In the genomic region with DNA sequence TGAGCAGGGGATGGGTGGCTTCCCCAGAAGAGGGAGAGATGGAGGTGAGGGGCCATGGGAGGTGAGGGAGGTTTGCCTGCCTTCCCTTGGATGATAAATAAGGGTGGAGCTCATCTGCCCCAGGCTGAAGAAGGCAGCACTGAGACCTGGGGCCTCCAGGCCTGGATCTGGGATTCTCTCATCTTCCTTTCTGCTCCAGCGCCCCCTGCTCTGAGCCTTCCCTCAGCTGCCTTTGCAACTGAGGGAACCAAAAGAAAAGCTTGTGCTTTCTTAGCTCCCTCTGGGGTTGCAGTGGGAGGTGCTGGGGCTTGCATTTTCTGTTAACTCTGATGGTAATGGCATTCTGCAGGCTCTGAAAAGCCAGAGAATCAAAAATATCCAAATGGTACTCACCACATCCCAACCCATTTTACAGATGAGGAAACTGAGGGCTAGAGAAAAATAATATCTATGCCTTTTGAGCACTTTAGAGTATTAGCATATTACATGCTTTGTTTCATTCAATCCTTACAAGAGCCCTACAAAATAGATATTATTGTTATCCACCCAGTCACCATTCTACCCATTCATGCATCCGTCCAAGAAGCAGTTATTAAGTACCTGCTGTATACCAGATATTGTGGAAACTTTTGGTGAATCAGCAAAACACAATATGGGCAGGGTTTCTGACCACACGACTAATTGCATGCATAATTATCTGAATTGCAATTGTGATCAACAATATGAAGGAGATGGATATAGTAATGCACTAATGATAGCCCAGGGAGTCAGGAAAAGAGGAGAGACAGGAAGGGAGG, we compare ENCODE assay signal across 3 cellular contexts.
A peak's percentile ranks its signal among the peaks of the same experiment; 100 is the strongest.
TF ChIP-seq lines count a peak whose summit lies in the region.

No MANE protein-coding gene starts in this region.

TF ChIP-seq in HepG2, 621 proteins besides CTCF, POLR2A, EP300 and RAD21:
- TF ChIP-seq, protein P1, sequence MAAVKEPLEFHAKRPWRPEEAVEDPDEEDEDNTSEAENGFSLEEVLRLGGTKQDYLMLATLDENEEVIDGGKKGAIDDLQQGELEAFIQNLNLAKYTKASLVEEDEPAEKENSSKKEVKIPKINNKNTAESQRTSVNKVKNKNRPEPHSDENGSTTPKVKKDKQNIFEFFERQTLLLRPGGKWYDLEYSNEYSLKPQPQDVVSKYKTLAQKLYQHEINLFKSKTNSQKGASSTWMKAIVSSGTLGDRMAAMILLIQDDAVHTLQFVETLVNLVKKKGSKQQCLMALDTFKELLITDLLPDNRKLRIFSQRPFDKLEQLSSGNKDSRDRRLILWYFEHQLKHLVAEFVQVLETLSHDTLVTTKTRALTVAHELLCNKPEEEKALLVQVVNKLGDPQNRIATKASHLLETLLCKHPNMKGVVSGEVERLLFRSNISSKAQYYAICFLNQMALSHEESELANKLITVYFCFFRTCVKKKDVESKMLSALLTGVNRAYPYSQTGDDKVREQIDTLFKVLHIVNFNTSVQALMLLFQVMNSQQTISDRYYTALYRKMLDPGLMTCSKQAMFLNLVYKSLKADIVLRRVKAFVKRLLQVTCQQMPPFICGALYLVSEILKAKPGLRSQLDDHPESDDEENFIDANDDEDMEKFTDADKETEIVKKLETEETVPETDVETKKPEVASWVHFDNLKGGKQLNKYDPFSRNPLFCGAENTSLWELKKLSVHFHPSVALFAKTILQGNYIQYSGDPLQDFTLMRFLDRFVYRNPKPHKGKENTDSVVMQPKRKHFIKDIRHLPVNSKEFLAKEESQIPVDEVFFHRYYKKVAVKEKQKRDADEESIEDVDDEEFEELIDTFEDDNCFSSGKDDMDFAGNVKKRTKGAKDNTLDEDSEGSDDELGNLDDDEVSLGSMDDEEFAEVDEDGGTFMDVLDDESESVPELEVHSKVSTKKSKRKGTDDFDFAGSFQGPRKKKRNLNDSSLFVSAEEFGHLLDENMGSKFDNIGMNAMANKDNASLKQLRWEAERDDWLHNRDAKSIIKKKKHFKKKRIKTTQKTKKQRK (IDR thresholded peaks at IDR 0.05; ENCODE audit: low read length) = no peak
- TF ChIP-seq HNF4G (IDR thresholded peaks at IDR 0.05; ENCODE audit: borderline replicate concordance, low read depth, low read length) = no peak
- TF ChIP-seq HNF4G (CRISPR knock-in tag; IDR thresholded peaks at IDR 0.05; ENCODE audit: borderline replicate concordance, low read depth) = no peak
- no peak for TF ChIP-seq ZFX (CRISPR knock-in tag; IDR thresholded peaks at IDR 0.05; ENCODE audit: low read depth)
- TF ChIP-seq MAFF (IDR thresholded peaks at IDR 0.05; ENCODE audit: low read depth, low read length) = 0 out of 2 replicates have a peak, but pooled peaks have one; percentile 9
- TF ChIP-seq MIXL1 (CRISPR knock-in tag; IDR thresholded peaks at IDR 0.05) = no peak
- 0 out of 4 replicates have a peak, but pooled peaks of 1 of the 2 experiments have one; percentile 24 for TF ChIP-seq MAFK (conservative IDR thresholded peaks at IDR 0.05 in 1 of 2, IDR thresholded peaks at IDR 0.05 in 1 of 2; ENCODE audit: low read length in 2 of 2)
- TF ChIP-seq, protein P2, sequence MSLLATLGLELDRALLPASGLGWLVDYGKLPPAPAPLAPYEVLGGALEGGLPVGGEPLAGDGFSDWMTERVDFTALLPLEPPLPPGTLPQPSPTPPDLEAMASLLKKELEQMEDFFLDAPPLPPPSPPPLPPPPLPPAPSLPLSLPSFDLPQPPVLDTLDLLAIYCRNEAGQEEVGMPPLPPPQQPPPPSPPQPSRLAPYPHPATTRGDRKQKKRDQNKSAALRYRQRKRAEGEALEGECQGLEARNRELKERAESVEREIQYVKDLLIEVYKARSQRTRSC (CRISPR knock-in tag; IDR thresholded peaks at IDR 0.05; ENCODE audit: low read depth) = no peak

TF ChIP-seq in HEK293, 187 proteins besides CTCF, POLR2A, EP300 and RAD21:
- no peak for TF ChIP-seq ZNF701 (tag by site-specific recombination; IDR thresholded peaks at IDR 0.05)
- 0 out of 2 replicates have a peak, but pooled peaks have one; percentile 17 for TF ChIP-seq ZNF366 (tag by site-specific recombination; conservative IDR thresholded peaks at IDR 0.05)
TF ChIP-seq in HEK293: peak in this region for 1.

TF ChIP-seq in H1, 55 proteins besides CTCF, POLR2A, EP300 and RAD21:
- TF ChIP-seq CTBP2 (IDR thresholded peaks at IDR 0.05; ENCODE audit: borderline replicate concordance, insufficient read depth, insufficient read length, low read length) (no peak), TBP (IDR thresholded peaks at IDR 0.05; ENCODE audit: low read depth, low read length) (0 out of 2 replicates have a peak, but pooled peaks have one; percentile 33), EGR1 (IDR thresholded peaks at IDR 0.05; ENCODE audit: borderline replicate concordance, low read depth, low read length) (no peak), KDM1A (IDR thresholded peaks at IDR 0.05; ENCODE audit: borderline replicate concordance, low read length) (peak; percentile 90)
